In the genomic region with DNA sequence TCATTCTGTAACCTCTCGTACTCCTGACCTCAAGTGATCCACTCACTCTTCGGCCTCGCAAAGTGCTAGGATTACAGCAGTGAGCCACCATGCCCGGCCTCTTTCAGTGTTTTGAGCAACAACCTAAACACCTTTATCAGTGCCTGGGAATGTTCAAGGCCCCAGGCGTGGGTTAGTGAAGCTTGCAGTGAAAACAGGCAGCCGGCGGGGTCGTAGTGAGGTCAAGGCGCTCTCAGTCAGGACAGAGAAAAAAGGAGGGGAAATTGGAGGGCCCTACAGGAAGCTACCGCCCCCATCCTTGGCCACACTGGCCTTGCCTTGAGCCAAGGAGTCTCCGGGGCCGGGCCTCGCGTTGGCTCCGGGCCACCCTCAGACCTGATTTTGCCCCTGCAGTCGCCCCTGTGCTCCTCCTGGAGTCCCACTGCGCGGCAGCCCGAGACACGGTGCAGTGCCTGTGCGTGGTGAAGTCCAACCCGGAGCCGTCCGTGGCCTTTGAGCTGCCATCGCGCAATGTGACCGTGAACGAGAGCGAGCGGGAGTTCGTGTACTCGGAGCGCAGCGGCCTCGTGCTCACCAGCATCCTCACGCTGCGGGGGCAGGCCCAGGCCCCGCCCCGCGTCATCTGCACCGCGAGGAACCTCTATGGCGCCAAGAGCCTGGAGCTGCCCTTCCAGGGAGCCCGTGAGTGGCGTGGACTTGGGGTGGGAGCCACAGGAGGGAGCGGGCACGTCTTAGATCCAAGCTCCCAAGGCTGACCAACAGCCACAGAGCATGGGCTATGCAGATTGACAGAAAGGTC, we compare ENCODE assay signal across 1 cellular context.
TF ChIP-seq lines count a peak whose summit lies in the region.

No MANE protein-coding gene starts in this region.

TF ChIP-seq in HepG2, 621 proteins besides CTCF, POLR2A, EP300 and RAD21 (continued from another document and continues in another):
- TF ChIP-seq, protein P1, sequence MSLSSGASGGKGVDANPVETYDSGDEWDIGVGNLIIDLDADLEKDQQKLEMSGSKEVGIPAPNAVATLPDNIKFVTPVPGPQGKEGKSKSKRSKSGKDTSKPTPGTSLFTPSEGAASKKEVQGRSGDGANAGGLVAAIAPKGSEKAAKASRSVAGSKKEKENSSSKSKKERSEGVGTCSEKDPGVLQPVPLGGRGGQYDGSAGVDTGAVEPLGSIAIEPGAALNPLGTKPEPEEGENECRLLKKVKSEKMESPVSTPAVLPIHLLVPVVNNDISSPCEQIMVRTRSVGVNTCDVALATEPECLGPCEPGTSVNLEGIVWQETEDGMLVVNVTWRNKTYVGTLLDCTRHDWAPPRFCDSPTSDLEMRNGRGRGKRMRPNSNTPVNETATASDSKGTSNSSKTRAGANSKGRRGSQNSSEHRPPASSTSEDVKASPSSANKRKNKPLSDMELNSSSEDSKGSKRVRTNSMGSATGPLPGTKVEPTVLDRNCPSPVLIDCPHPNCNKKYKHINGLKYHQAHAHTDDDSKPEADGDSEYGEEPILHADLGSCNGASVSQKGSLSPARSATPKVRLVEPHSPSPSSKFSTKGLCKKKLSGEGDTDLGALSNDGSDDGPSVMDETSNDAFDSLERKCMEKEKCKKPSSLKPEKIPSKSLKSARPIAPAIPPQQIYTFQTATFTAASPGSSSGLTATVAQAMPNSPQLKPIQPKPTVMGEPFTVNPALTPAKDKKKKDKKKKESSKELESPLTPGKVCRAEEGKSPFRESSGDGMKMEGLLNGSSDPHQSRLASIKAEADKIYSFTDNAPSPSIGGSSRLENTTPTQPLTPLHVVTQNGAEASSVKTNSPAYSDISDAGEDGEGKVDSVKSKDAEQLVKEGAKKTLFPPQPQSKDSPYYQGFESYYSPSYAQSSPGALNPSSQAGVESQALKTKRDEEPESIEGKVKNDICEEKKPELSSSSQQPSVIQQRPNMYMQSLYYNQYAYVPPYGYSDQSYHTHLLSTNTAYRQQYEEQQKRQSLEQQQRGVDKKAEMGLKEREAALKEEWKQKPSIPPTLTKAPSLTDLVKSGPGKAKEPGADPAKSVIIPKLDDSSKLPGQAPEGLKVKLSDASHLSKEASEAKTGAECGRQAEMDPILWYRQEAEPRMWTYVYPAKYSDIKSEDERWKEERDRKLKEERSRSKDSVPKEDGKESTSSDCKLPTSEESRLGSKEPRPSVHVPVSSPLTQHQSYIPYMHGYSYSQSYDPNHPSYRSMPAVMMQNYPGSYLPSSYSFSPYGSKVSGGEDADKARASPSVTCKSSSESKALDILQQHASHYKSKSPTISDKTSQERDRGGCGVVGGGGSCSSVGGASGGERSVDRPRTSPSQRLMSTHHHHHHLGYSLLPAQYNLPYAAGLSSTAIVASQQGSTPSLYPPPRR (CRISPR knock-in tag; IDR thresholded peaks at IDR 0.05; ENCODE audit: borderline replicate concordance): no peak; the same call in 1 of the 2 replicates
- TF ChIP-seq, protein P2, sequence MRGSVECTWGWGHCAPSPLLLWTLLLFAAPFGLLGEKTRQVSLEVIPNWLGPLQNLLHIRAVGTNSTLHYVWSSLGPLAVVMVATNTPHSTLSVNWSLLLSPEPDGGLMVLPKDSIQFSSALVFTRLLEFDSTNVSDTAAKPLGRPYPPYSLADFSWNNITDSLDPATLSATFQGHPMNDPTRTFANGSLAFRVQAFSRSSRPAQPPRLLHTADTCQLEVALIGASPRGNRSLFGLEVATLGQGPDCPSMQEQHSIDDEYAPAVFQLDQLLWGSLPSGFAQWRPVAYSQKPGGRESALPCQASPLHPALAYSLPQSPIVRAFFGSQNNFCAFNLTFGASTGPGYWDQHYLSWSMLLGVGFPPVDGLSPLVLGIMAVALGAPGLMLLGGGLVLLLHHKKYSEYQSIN (CRISPR knock-in tag; IDR thresholded peaks at IDR 0.05; ENCODE audit: borderline replicate concordance): no peak
- TF ChIP-seq, protein P3, sequence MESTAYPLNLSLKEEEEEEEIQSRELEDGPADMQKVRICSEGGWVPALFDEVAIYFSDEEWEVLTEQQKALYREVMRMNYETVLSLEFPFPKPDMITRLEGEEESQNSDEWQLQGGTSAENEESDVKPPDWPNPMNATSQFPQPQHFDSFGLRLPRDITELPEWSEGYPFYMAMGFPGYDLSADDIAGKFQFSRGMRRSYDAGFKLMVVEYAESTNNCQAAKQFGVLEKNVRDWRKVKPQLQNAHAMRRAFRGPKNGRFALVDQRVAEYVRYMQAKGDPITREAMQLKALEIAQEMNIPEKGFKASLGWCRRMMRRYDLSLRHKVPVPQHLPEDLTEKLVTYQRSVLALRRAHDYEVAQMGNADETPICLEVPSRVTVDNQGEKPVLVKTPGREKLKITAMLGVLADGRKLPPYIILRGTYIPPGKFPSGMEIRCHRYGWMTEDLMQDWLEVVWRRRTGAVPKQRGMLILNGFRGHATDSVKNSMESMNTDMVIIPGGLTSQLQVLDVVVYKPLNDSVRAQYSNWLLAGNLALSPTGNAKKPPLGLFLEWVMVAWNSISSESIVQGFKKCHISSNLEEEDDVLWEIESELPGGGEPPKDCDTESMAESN (CRISPR knock-in tag; conservative IDR thresholded peaks at IDR 0.05): 0 out of 2 replicates have a peak, but pooled peaks have one; percentile 17
- no peak for TF ChIP-seq THYN1 (CRISPR knock-in tag; IDR thresholded peaks at IDR 0.05; ENCODE audit: borderline replicate concordance, low read depth)
- no peak for TF ChIP-seq PAX8 (CRISPR knock-in tag; IDR thresholded peaks at IDR 0.05; ENCODE audit: borderline replicate concordance)
- TF ChIP-seq, protein P4, sequence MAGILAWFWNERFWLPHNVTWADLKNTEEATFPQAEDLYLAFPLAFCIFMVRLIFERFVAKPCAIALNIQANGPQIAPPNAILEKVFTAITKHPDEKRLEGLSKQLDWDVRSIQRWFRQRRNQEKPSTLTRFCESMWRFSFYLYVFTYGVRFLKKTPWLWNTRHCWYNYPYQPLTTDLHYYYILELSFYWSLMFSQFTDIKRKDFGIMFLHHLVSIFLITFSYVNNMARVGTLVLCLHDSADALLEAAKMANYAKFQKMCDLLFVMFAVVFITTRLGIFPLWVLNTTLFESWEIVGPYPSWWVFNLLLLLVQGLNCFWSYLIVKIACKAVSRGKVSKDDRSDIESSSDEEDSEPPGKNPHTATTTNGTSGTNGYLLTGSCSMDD (CRISPR knock-in tag; IDR thresholded peaks at IDR 0.05): no peak
- TF ChIP-seq BHLHE40 (IDR thresholded peaks at IDR 0.05; ENCODE audit: low read length): no peak
- no peak for TF ChIP-seq RBAK (CRISPR knock-in tag; IDR thresholded peaks at IDR 0.05)
- no peak for TF ChIP-seq FOXK2 (IDR thresholded peaks at IDR 0.05)
- TF ChIP-seq SRSF1 (optimal IDR thresholded peaks at IDR 0.05; ENCODE audit: low read depth, low read length): no peak
- TF ChIP-seq MAFK (conservative IDR thresholded peaks at IDR 0.05 in 1 of 2, IDR thresholded peaks at IDR 0.05 in 1 of 2; ENCODE audit: low read length in 2 of 2): no peak
- no peak for TF ChIP-seq CHCHD3 (CRISPR knock-in tag; IDR thresholded peaks at IDR 0.05)
- TF ChIP-seq NFYC (CRISPR knock-in tag; IDR thresholded peaks at IDR 0.05): no peak
- no peak for TF ChIP-seq EED (CRISPR knock-in tag; IDR thresholded peaks at IDR 0.05)
- no peak for TF ChIP-seq TBX3 (IDR thresholded peaks at IDR 0.05; ENCODE audit: borderline replicate concordance)
- no peak for TF ChIP-seq SP2 (CRISPR knock-in tag; IDR thresholded peaks at IDR 0.05)
- TF ChIP-seq ARNT2 (CRISPR knock-in tag; IDR thresholded peaks at IDR 0.05; ENCODE audit: low read depth): peak; percentile 29; the same call in 1 of the 2 replicates
- TF ChIP-seq, protein P5, sequence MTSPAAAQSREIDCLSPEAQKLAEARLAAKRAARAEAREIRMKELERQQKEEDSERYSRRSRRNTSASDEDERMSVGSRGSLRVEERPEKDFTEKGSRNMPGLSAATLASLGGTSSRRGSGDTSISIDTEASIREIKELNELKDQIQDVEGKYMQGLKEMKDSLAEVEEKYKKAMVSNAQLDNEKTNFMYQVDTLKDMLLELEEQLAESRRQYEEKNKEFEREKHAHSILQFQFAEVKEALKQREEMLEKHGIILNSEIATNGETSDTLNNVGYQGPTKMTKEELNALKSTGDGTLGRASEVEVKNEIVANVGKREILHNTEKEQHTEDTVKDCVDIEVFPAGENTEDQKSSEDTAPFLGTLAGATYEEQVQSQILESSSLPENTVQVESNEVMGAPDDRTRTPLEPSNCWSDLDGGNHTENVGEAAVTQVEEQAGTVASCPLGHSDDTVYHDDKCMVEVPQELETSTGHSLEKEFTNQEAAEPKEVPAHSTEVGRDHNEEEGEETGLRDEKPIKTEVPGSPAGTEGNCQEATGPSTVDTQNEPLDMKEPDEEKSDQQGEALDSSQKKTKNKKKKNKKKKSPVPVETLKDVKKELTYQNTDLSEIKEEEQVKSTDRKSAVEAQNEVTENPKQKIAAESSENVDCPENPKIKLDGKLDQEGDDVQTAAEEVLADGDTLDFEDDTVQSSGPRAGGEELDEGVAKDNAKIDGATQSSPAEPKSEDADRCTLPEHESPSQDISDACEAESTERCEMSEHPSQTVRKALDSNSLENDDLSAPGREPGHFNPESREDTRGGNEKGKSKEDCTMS (CRISPR knock-in tag; conservative IDR thresholded peaks at IDR 0.05): no peak
- TF ChIP-seq, protein P6, sequence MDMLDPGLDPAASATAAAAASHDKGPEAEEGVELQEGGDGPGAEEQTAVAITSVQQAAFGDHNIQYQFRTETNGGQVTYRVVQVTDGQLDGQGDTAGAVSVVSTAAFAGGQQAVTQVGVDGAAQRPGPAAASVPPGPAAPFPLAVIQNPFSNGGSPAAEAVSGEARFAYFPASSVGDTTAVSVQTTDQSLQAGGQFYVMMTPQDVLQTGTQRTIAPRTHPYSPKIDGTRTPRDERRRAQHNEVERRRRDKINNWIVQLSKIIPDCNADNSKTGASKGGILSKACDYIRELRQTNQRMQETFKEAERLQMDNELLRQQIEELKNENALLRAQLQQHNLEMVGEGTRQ (IDR thresholded peaks at IDR 0.05; ENCODE audit: low read depth, low read length): no peak
- TF ChIP-seq, protein P6 (CRISPR knock-in tag; IDR thresholded peaks at IDR 0.05; ENCODE audit: borderline replicate concordance): no peak
- no peak for TF ChIP-seq CHD4 (IDR thresholded peaks at IDR 0.05; ENCODE audit: borderline replicate concordance, low read length)
- no peak for TF ChIP-seq TOPORS (CRISPR knock-in tag; IDR thresholded peaks at IDR 0.05)
- TF ChIP-seq, protein P7, sequence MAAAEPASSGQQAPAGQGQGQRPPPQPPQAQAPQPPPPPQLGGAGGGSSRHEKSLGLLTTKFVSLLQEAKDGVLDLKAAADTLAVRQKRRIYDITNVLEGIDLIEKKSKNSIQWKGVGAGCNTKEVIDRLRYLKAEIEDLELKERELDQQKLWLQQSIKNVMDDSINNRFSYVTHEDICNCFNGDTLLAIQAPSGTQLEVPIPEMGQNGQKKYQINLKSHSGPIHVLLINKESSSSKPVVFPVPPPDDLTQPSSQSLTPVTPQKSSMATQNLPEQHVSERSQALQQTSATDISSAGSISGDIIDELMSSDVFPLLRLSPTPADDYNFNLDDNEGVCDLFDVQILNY (CRISPR knock-in tag; conservative IDR thresholded peaks at IDR 0.05): no peak
- no peak for TF ChIP-seq DMAP1 (CRISPR knock-in tag; IDR thresholded peaks at IDR 0.05)
- TF ChIP-seq SMC3 (IDR thresholded peaks at IDR 0.05; ENCODE audit: low read length): no peak
- TF ChIP-seq ZSCAN9 (CRISPR knock-in tag; IDR thresholded peaks at IDR 0.05; ENCODE audit: borderline replicate concordance): no peak
- TF ChIP-seq ZNF737 (CRISPR knock-in tag; IDR thresholded peaks at IDR 0.05; ENCODE audit: borderline replicate concordance): 0 out of 2 replicates have a peak, but pooled peaks have one; percentile 49
- no peak for TF ChIP-seq XRCC5 (optimal IDR thresholded peaks at IDR 0.05; ENCODE audit: low read length)
- TF ChIP-seq ATAD3A (CRISPR knock-in tag; IDR thresholded peaks at IDR 0.05): no peak
- TF ChIP-seq, protein P8, sequence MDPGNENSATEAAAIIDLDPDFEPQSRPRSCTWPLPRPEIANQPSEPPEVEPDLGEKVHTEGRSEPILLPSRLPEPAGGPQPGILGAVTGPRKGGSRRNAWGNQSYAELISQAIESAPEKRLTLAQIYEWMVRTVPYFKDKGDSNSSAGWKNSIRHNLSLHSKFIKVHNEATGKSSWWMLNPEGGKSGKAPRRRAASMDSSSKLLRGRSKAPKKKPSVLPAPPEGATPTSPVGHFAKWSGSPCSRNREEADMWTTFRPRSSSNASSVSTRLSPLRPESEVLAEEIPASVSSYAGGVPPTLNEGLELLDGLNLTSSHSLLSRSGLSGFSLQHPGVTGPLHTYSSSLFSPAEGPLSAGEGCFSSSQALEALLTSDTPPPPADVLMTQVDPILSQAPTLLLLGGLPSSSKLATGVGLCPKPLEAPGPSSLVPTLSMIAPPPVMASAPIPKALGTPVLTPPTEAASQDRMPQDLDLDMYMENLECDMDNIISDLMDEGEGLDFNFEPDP (CRISPR knock-in tag; conservative IDR thresholded peaks at IDR 0.05): no peak
- peak; percentile 80 for TF ChIP-seq BCL6 (CRISPR knock-in tag; IDR thresholded peaks at IDR 0.05)
- TF ChIP-seq KDM5B (CRISPR knock-in tag; IDR thresholded peaks at IDR 0.05; ENCODE audit: borderline replicate concordance): 0 out of 2 replicates have a peak, but pooled peaks have one; percentile 36
- TF ChIP-seq YY1 (IDR thresholded peaks at IDR 0.05; ENCODE audit: insufficient read depth, insufficient replicate concordance, low read depth, low read length): no peak
- no peak for TF ChIP-seq ZNF724P (CRISPR knock-in tag; IDR thresholded peaks at IDR 0.05; ENCODE audit: borderline replicate concordance)
- TF ChIP-seq RNF2 (conservative IDR thresholded peaks at IDR 0.05; ENCODE audit: low read depth): no peak
- TF ChIP-seq FOXP1 (IDR thresholded peaks at IDR 0.05): no peak
- peak; percentile 87 for TF ChIP-seq FOXP1 (CRISPR knock-in tag; IDR thresholded peaks at IDR 0.05)
- TF ChIP-seq ATF7-NPFF (CRISPR knock-in tag; IDR thresholded peaks at IDR 0.05; ENCODE audit: low read depth): 0 out of 2 replicates have a peak, but pooled peaks have one; percentile 20
- TF ChIP-seq, protein P9, sequence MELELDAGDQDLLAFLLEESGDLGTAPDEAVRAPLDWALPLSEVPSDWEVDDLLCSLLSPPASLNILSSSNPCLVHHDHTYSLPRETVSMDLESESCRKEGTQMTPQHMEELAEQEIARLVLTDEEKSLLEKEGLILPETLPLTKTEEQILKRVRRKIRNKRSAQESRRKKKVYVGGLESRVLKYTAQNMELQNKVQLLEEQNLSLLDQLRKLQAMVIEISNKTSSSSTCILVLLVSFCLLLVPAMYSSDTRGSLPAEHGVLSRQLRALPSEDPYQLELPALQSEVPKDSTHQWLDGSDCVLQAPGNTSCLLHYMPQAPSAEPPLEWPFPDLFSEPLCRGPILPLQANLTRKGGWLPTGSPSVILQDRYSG (CRISPR knock-in tag; IDR thresholded peaks at IDR 0.05): no peak
- no peak for TF ChIP-seq NFIC (IDR thresholded peaks at IDR 0.05; ENCODE audit: low read length)
- TF ChIP-seq ZNF432 (CRISPR knock-in tag; IDR thresholded peaks at IDR 0.05; ENCODE audit: borderline replicate concordance): no peak
